Comparison of ENCODE assay signal across 18 cellular contexts in the genomic region with DNA sequence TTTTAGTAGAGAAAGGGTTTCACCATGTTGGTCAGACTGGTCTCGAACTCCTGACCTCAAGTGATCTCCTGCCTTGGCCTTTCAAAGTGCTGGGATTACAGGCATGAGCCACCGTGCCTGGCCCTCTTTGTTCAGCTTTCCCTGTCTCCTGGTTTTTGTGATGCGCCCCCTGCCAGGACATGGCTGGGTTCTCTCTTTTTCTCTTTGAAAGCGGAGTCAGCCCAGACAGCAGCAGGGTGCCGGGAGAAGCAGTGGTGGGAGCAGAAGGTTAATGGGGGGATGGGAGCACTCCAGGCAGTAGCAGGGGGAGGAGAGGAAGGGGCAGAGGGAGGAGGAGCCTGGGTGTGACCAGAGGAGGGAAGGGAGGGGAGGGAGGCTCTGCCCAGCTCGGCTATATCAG. TPM values are rescaled to one million over a fixed set of nuclear protein-coding genes. Genes with fewer than 3 reads are reported as not detected.
DNase-seq lines count a peak whose midpoint lies in the region; ATAC-seq and TF ChIP-seq lines count a peak whose summit lies in the region.
"Had no signal": no experiment of that assay in that cellular context is flagged by ENCODE, and none has a peak within 500 bp of the region (broad histone marks: within the 10 kb centered on the region; RNA-seq: fewer than 3 reads in every experiment).

No MANE protein-coding gene starts in this region.

- H2BK5ac ChIP-seq in H9 (ENCODE audit: insufficient read length, low read length): no peak overlapping the region

- CTCF ChIA-PET in activated CD8-positive, alpha-beta memory T cell treated with anti-CD3 and anti-CD28 coated beads, Interleukin-2, amount 10 ng/mL, durations not matched to agents 7 days and 5 days (lab: Charles Lee): no interaction called here

- no peak overlapping the region for H2AFZ ChIP-seq in H9 (ENCODE audit: low read length)

- H3K27me3 ChIP-seq in H9 (ENCODE audit: insufficient read depth, low read length) (no peaks in the 10 kb centered on the region), duodenal mucosa (ENCODE audit: control insufficient read depth in 1 of 2, insufficient read depth in 2 of 2, low read length in 2 of 2) (peaks cover 0 to 6% of the 10 kb centered on the region in 2 donors), iPS DF 6.9 (ENCODE audit: control insufficient read depth, insufficient read depth, low read length) (no peaks in the 10 kb centered on the region)

- no peak overlapping the region for H4K8ac ChIP-seq in H9 (replicated peaks; ENCODE audit: insufficient read length, low read depth, low read length)

- H3K23me2 ChIP-seq in H9 (ENCODE audit: insufficient read length, low read depth, low read length, poor library complexity, severe bottlenecking): no peaks in the 10 kb centered on the region

- H3K4me3 ChIP-seq in duodenal mucosa (ENCODE audit: low read depth in 1 of 2, low read length in 2 of 2): peak overlapping the region; percentile 15 to 72
- H3K4me3 ChIP-seq in iPS DF 6.9 (ENCODE audit: low read length): no peak overlapping the region
- H3K4me3 ChIP-seq: SK-N-MC had no signal

- no peak overlapping the region for H2BK12ac ChIP-seq in H9 (ENCODE audit: insufficient read length, low read depth, low read length)

- no peaks in the 10 kb centered on the region for H3K79me2 ChIP-seq in H9 (ENCODE audit: insufficient read depth, low read length)

- no peak overlapping the region for H3K27ac ChIP-seq in H9 (ENCODE audit: insufficient read length, low read depth, low read length)
- no peak overlapping the region for H3K27ac ChIP-seq in duodenal mucosa (ENCODE audit: low read depth, low read length)
- H3K27ac ChIP-seq in iPS DF 6.9 (ENCODE audit: low read length): no peak overlapping the region
- H3K27ac ChIP-seq: C4-2B, SK-N-MC had no signal

- no peaks in the 10 kb centered on the region for H4K20me1 ChIP-seq in H9 (ENCODE audit: control insufficient read depth, insufficient read depth, insufficient read length)

- peaks cover 21 to 26% of the 10 kb centered on the region in 2 experiments for H3K4me1 Mint-ChIP-seq in H9
- H3K4me1 Mint-ChIP-seq in activated CD8-positive, alpha-beta memory T cell treated with anti-CD3 and anti-CD28 coated beads, Interleukin-2, amount 10 ng/mL, durations not matched to agents 7 days and 5 days: no peaks in the 10 kb centered on the region

- peak; percentile 39; the same call in 2 of the 3 replicates for TF ChIP-seq CTCF in H9 (conservative IDR thresholded peaks at IDR 0.05)

- H3K23ac ChIP-seq in H9 (ENCODE audit: insufficient read length, low read depth, low read length): no peak overlapping the region

- H2BK120ac ChIP-seq in H9 (ENCODE audit: low read depth, low read length, poor library complexity, severe bottlenecking): no peak overlapping the region

- no peak overlapping the region for H3K4me2 ChIP-seq in H9 (ENCODE audit: insufficient read depth, insufficient read length, low read length)

- no peak overlapping the region for H3T11ph ChIP-seq in H9 (ENCODE audit: low read length)

- DNase-seq in H9 (peak; percentile 98), iPS DF 6.9 (ENCODE audit: low read depth, low spot score) (peak; percentile 96), retina (peak; percentile 60)
- no peak for DNase-seq in stimulated activated CD4-positive, alpha-beta T cell treated with anti-CD3 and anti-CD28 coated beads, Interleukin-2, amount 100 ng/mL, for 24 hours
- no peak for DNase-seq in activated CD8-positive, alpha-beta memory T cell treated with anti-CD3 and anti-CD28 coated beads, Interleukin-2, amount 10 ng/mL, durations not matched to agents 7 days and 5 days
- DNase-seq: DND-41, HCEC 1CT, NCI-H1105, NCI-H1694, NCI-H2081 treated with DMSO at 0.1 percent for 48 hours, NCI-H510A, NCI-H748 treated with DMSO at 0.1 percent for 48 hours, OCI-M1, SHP77 had no signal

- no peaks in the 10 kb centered on the region for H3K36me3 Mint-ChIP-seq in H9 (ENCODE audit: insufficient read depth in 1 of 3, low read depth in 3 of 3)
- H3K36me3 Mint-ChIP-seq in activated CD8-positive, alpha-beta memory T cell treated with anti-CD3 and anti-CD28 coated beads, Interleukin-2, amount 10 ng/mL, durations not matched to agents 7 days and 5 days: no peaks in the 10 kb centered on the region

- no peak overlapping the region for H3K56ac ChIP-seq in H9 (ENCODE audit: insufficient read length, low read depth, low read length)

- H3K27me3 Mint-ChIP-seq in H9 (ENCODE audit: low read depth): peaks cover 4% of the 10 kb centered on the region; the same call in 1 of the 2 replicates
- peaks cover 12% of the 10 kb centered on the region for H3K27me3 Mint-ChIP-seq in activated CD8-positive, alpha-beta memory T cell treated with anti-CD3 and anti-CD28 coated beads, Interleukin-2, amount 10 ng/mL, durations not matched to agents 7 days and 5 days

- no peak for ATAC-seq in activated CD8-positive, alpha-beta memory T cell treated with anti-CD3 and anti-CD28 coated beads, Interleukin-2, amount 10 ng/mL, durations not matched to agents 7 days and 5 days
- no peak for ATAC-seq in GM19397 (IDR thresholded peaks at IDR 0.05; ENCODE audit: unreplicated experiment)

- no peaks in the 10 kb centered on the region; a peak in 1 of 5 replicates for H3K9me3 Mint-ChIP-seq in H9
- H3K9me3 Mint-ChIP-seq in activated CD8-positive, alpha-beta memory T cell treated with anti-CD3 and anti-CD28 coated beads, Interleukin-2, amount 10 ng/mL, durations not matched to agents 7 days and 5 days (ENCODE audit: low read depth): no peaks in the 10 kb centered on the region

- no peak overlapping the region for H4K91ac ChIP-seq in H9 (ENCODE audit: insufficient read length, low read depth, low read length)

- no peak overlapping the region for H3K9ac ChIP-seq in H9 (ENCODE audit: extremely low read depth, insufficient read length, low read length)
- peak overlapping the region in 1 of 2 donors; percentile 96 for H3K9ac ChIP-seq in duodenal mucosa (ENCODE audit: low read depth in 1 of 2, low read length in 2 of 2)

- H3K18ac ChIP-seq in H9 (ENCODE audit: insufficient read length, low read depth, low read length): no peak overlapping the region

- H3K4me1 ChIP-seq in H9 (ENCODE audit: insufficient read depth, low read length) (peaks cover 8% of the 10 kb centered on the region; the same call in 1 of the 2 replicates), duodenal mucosa (ENCODE audit: control insufficient read depth in 1 of 2, insufficient read depth in 2 of 2, low read length in 2 of 2) (peaks cover 0 to 11% of the 10 kb centered on the region in 2 donors), iPS DF 6.9 (ENCODE audit: control insufficient read depth, insufficient read depth, low read length) (peaks cover 12% of the 10 kb centered on the region)

- H4K5ac ChIP-seq in H9 (ENCODE audit: insufficient read length, low read depth, low read length): no peak overlapping the region

- H3K9me3 ChIP-seq in H9 (ENCODE audit: control insufficient read depth, low read depth, low read length) (no peaks in the 10 kb centered on the region), duodenal mucosa (ENCODE audit: control insufficient read depth in 1 of 2, low read length in 2 of 2) (no peaks in the 10 kb centered on the region), iPS DF 6.9 (ENCODE audit: control insufficient read depth, insufficient read depth, low read length) (no peaks in the 10 kb centered on the region)

- no CpG with 5 or more reads among the region's 6 CpGs for WGBS in H9 (ENCODE audit: extremely low coverage, insufficient read length, low lambda C conversion rate)
- WGBS in iPS DF 6.9 (ENCODE audit: insufficient coverage, insufficient read length): no CpG with 5 or more reads among the region's 6 CpGs

- H2BK15ac ChIP-seq in H9 (ENCODE audit: low read depth, low read length): no peak overlapping the region

- no peak overlapping the region for H3K4me3 Mint-ChIP-seq in H9
- H3K4me3 Mint-ChIP-seq in activated CD8-positive, alpha-beta memory T cell treated with anti-CD3 and anti-CD28 coated beads, Interleukin-2, amount 10 ng/mL, durations not matched to agents 7 days and 5 days: no peak overlapping the region

- no peak overlapping the region for H2BK20ac ChIP-seq in H9 (ENCODE audit: low read depth, low read length, poor library complexity, severe bottlenecking)

- H2AK5ac ChIP-seq in H9 (ENCODE audit: insufficient read length, low read length): no peak overlapping the region

- no peak overlapping the region for H3K14ac ChIP-seq in H9 (ENCODE audit: insufficient read depth, low read length)

- H3K36me3 ChIP-seq in duodenal mucosa (ENCODE audit: control insufficient read depth in 1 of 2, insufficient read depth in 2 of 2, low read length in 2 of 2): peaks cover 14 to 47% of the 10 kb centered on the region in 2 donors
- H3K36me3 ChIP-seq in iPS DF 6.9 (ENCODE audit: control insufficient read depth, insufficient read depth, low read length): no peaks in the 10 kb centered on the region; the same call in 1 of the 2 replicates

- no peaks in the 10 kb centered on the region for H3K79me1 ChIP-seq in H9 (ENCODE audit: insufficient read depth, low read depth, low read length, poor library complexity, severe bottlenecking)

- no peak overlapping the region for H3K4ac ChIP-seq in H9 (ENCODE audit: low read depth, low read length)

- no peak overlapping the region; a peak in 1 of 7 replicates for H3K27ac Mint-ChIP-seq in H9
- no peak overlapping the region for H3K27ac Mint-ChIP-seq in activated CD8-positive, alpha-beta memory T cell treated with anti-CD3 and anti-CD28 coated beads, Interleukin-2, amount 10 ng/mL, durations not matched to agents 7 days and 5 days

RNA-seq across cellular contexts. Expression of a gene that starts 1.8 kb away (rescaled TPM):
- 27.4 and 29.2 TPM in 2 replicates for total RNA-seq in H9 (2021)
- total RNA-seq in activated CD8-positive, alpha-beta memory T cell treated with anti-CD3 and anti-CD28 coated beads, Interleukin-2, amount 10 ng/mL, durations not matched to agents 7 days and 5 days: not detected

RNA-seq across cellular contexts. Expression of a gene that starts 18.2 kb away (rescaled TPM):
- 11.5 and 12.2 TPM in 2 replicates for total RNA-seq in H9 (2021)
- total RNA-seq in activated CD8-positive, alpha-beta memory T cell treated with anti-CD3 and anti-CD28 coated beads, Interleukin-2, amount 10 ng/mL, durations not matched to agents 7 days and 5 days: under 1 TPM; 0.64 to 0.68 TPM

RNA-seq across cellular contexts. Expression of a gene that starts 55.5 kb away (rescaled TPM):
- total RNA-seq in H9 (2021): 5.7 and 7.0 TPM in 2 replicates
- total RNA-seq in activated CD8-positive, alpha-beta memory T cell treated with anti-CD3 and anti-CD28 coated beads, Interleukin-2, amount 10 ng/mL, durations not matched to agents 7 days and 5 days: under 1 TPM in 1 of 2 experiments, not detected in 1; 0.23 TPM

Comparison
In these comparisons a context has a peak if more than half of its experiments do, and no peak if none do; other contexts are left out.
1. DNase-seq: peak in H9 (single experiment), iPS DF 6.9 (single experiment) and retina (single experiment); none in stimulated activated CD4-positive, alpha-beta T cell treated with anti-CD3 and anti-CD28 coated beads, Interleukin-2, amount 100 ng/mL, for 24 hours (0 of 2) and activated CD8-positive, alpha-beta memory T cell treated with anti-CD3 and anti-CD28 coated beads, Interleukin-2, amount 10 ng/mL, durations not matched to agents 7 days and 5 days (single experiment).
2. RNA of a gene that starts 1.8 kb away (total RNA-seq): 27.4 to 29.2 TPM in H9; not detected in activated CD8-positive, alpha-beta memory T cell treated with anti-CD3 and anti-CD28 coated beads, Interleukin-2, amount 10 ng/mL, durations not matched to agents 7 days and 5 days; every median in the first group is over 10 times any median in the second.